32 cellular contexts compared by ENCODE assay signal in genomic region chr19:15436826-15437110, GRCh38. TPM values are rescaled to one million over a fixed set of nuclear protein-coding genes. Genes with fewer than 3 reads are reported as not detected.
"Had no signal": no experiment of that assay in that cellular context is flagged by ENCODE, and none has a peak within 500 bp of the region (broad histone marks: within the 10 kb centered on the region; RNA-seq: fewer than 3 reads in every experiment).

No MANE protein-coding gene starts in this region.

- H3K36me3 ChIP-seq: prostate gland, thyroid gland had no signal

- FAIRE-seq: endometrium had no signal

- H3K4me2 ChIP-seq: hepatocyte had no signal

- H3K9ac ChIP-seq: parathyroid adenoma had no signal

- H2AFZ ChIP-seq: hepatocyte, parathyroid adenoma had no signal

- DNase-seq: caudate nucleus; effector CD8-positive, alpha-beta T cell; foreskin fibroblast; head of caudate nucleus; left colon; left ventricle myocardium superior; naive thymus-derived CD4-positive, alpha-beta T cell; nephron progenitor cell; spleen; stimulated activated CD4-positive, alpha-beta T cell treated with anti-CD3 and anti-CD28 coated beads, Interleukin-15, amount 100 ng/mL, for 24 hours; stimulated activated CD4-positive, alpha-beta T cell treated with anti-CD3 and anti-CD28 coated beads, Interleukin-1b, Interleukin-23, amount 100 ng/mL, for 48 hours; stimulated activated CD4-positive, alpha-beta T cell treated with anti-CD3 and anti-CD28 coated beads, Interleukin-4, amount 100 ng/mL, for 24 hours; stimulated activated naive B cell treated with anti-CD40 and anti-IgM and Interleukin-4, amounts not matched to agents 10 μg/mL and 1 μg/mL and 100 μg/mL, for 72 hours; stimulated activated naive CD8-positive, alpha-beta T cell treated with anti-CD3 and anti-CD28 coated beads, Interleukin-15, amount 100 ng/mL, for 72 hours; thyroid gland; upper lobe of left lung had no signal

- H3K27me3 ChIP-seq: hepatocyte, spleen, thyroid gland, upper lobe of left lung had no signal

- H3K4me3 ChIP-seq: coronary artery, hepatocyte, prostate gland, spleen, thyroid gland, upper lobe of left lung had no signal

- ATAC-seq: esophagus mucosa; left colon; left ventricle myocardium superior; naive thymus-derived CD4-positive, alpha-beta T cell; sciatic nerve; stimulated activated naive B cell treated with anti-CD40 and anti-IgM and Interleukin-4, amounts not matched to agents 10 μg/mL and 1 μg/mL and 100 μg/mL, for 72 hours; stimulated activated naive CD8-positive, alpha-beta T cell treated with anti-CD3 and anti-CD28 coated beads, Interleukin-15, amount 100 ng/mL, for 72 hours had no signal

- H3K4me1 ChIP-seq: parathyroid adenoma had no signal

- H3K27ac ChIP-seq: coronary artery, hepatocyte, parathyroid adenoma, prostate gland, spleen, thyroid gland, upper lobe of left lung had no signal

- H3K9me3 ChIP-seq: prostate gland, spleen, thyroid gland, upper lobe of left lung had no signal

RNA-seq across cellular contexts. Expression of gene RASAL3, which starts 27.6 kb away (rescaled TPM):
- total RNA-seq: kidney epithelial cell had no signal

RNA-seq across cellular contexts. Expression of gene PGLYRP2, which starts 42.5 kb away (rescaled TPM):
- total RNA-seq: cerebellum, dermis microvascular lymphatic vessel endothelial cell, esophagus mucosa, hepatocyte, kidney epithelial cell, left colon, left ventricle myocardium superior, lung microvascular endothelial cell, mesenteric fat pad, mononuclear cell, omental fat pad, renal cortical epithelial cell, sciatic nerve, skeletal muscle tissue, thyroid gland, upper lobe of left lung had no signal
- polyA plus RNA-seq: hepatocyte had no signal
